29 cellular contexts compared by ENCODE assay signal in genomic region chr2:3712841-3713503, GRCh38. TPM values are rescaled to one million over a fixed set of nuclear protein-coding genes. Genes with fewer than 3 reads are reported as not detected.
DNase-seq lines count a peak whose midpoint lies in the region; ATAC-seq, FAIRE-seq and TF ChIP-seq lines count a peak whose summit lies in the region.
"Had no signal": no experiment of that assay in that cellular context is flagged by ENCODE, and none has a peak within 500 bp of the region (broad histone marks: within the 10 kb centered on the region; RNA-seq: fewer than 3 reads in every experiment).

No MANE protein-coding gene starts in this region.

- TF ChIP-seq POLR2A in gastroesophageal sphincter (IDR thresholded peaks at IDR 0.05) (no peak), prostate gland (IDR thresholded peaks at IDR 0.05) (no peak)

- no peak for DNase-seq in left cardiac atrium
- DNase-seq in cardiac septum (ENCODE audit: low spot score) = no peak
- DNase-seq in astrocyte (ENCODE audit: low read depth) = peak; percentile 19
- no peak for DNase-seq in activated naive CD4-positive, alpha-beta T cell treated with anti-CD3 and anti-CD28 coated beads for 36 hours
- no peak for DNase-seq in NCI-H146 treated with DMSO at 0.1 percent for 48 hours (lab: John Stamatoyannopoulos, UW; ENCODE audit: unreplicated experiment)
- DNase-seq in C1 segment of cervical spinal cord (lab: John Stamatoyannopoulos, UW) = no peak
- DNase-seq in prostate gland (ENCODE audit: low spot score) = no peak
- DNase-seq: activated CD4-positive, alpha-beta T cell treated with anti-CD3 and anti-CD28 coated beads for 1 hour; activated naive CD4-positive, alpha-beta T cell; activated T-cell treated with anti-CD3 and anti-CD28 coated beads, Interleukin-2, amount 50 U/mL, for 1 hour; amniotic stem cell; caudate nucleus; CD8-positive, alpha-beta T cell; DMS53; erythroblast; NCI-H2029 treated with DMSO at 0.1 percent for 48 hours; NCI-H446 treated with DMSO at 0.1 percent for 48 hours; ovary; Peyer's patch; SJCRH30; stomach; T-cell; trophoblast cell had no signal

- H3K4me3 Mint-ChIP-seq in astrocyte (ENCODE audit: unreplicated experiment) = no peak overlapping the region
- H3K4me3 Mint-ChIP-seq in activated naive CD4-positive, alpha-beta T cell treated with anti-CD3 and anti-CD28 coated beads for 36 hours = no peak overlapping the region
- H3K4me3 Mint-ChIP-seq: CD8-positive, alpha-beta T cell; natural killer cell treated with Interleukin-12 subunit alpha and Interleukin-12 subunit beta and Interleukin-15 and Interleukin-18, amount 100 ng/mL, for 72 hours; T-cell had no signal

- no peaks in the 10 kb centered on the region for H3K36me3 Mint-ChIP-seq in astrocyte (ENCODE audit: low read depth, unreplicated experiment)
- no peaks in the 10 kb centered on the region for H3K36me3 Mint-ChIP-seq in activated naive CD4-positive, alpha-beta T cell treated with anti-CD3 and anti-CD28 coated beads for 36 hours (ENCODE audit: low read depth)
- H3K36me3 Mint-ChIP-seq: CD8-positive, alpha-beta T cell; natural killer cell treated with Interleukin-12 subunit alpha and Interleukin-12 subunit beta and Interleukin-15 and Interleukin-18, amount 100 ng/mL, for 72 hours; T-cell had no signal

- ATAC-seq in left cardiac atrium (peak; percentile 47 to 57), gastroesophageal sphincter (peak; percentile 50)
- ATAC-seq: CD8-positive, alpha-beta T cell; GM12878; K562; natural killer cell treated with Interleukin-12 subunit alpha and Interleukin-12 subunit beta and Interleukin-15 and Interleukin-18, amount 100 ng/mL, for 72 hours; T-cell had no signal

- no peak for TF ChIP-seq EP300 in gastroesophageal sphincter (IDR thresholded peaks at IDR 0.05)

- H3K27me3 Mint-ChIP-seq in astrocyte (ENCODE audit: low read depth, unreplicated experiment) = no peaks in the 10 kb centered on the region
- peaks cover 10% of the 10 kb centered on the region for H3K27me3 Mint-ChIP-seq in activated naive CD4-positive, alpha-beta T cell treated with anti-CD3 and anti-CD28 coated beads for 36 hours (ENCODE audit: low read depth)

- 37 to 48% methylated on average over 6 of the region's 10 CpGs for WGBS in gastroesophageal sphincter (ENCODE audit: low coverage in 1 of 2), 2 donors
- WGBS in prostate gland = 66% methylated on average over 10 of the region's 10 CpGs

- H3K27ac ChIP-seq in astrocyte (ENCODE audit: low read depth, low read length) (no peak overlapping the region), gastroesophageal sphincter (no peak overlapping the region), prostate gland (no peak overlapping the region)
- H3K27ac ChIP-seq: ovary, Peyer's patch, right atrium auricular region, SJCRH30, stomach had no signal

- no peaks in the 10 kb centered on the region for H4K20me1 ChIP-seq in astrocyte (ENCODE audit: insufficient read depth, low read length)

- H3K4me1 ChIP-seq in astrocyte (ENCODE audit: insufficient read depth, low read length) (no peaks in the 10 kb centered on the region), gastroesophageal sphincter (no peaks in the 10 kb centered on the region), prostate gland (replicated peaks) (no peaks in the 10 kb centered on the region)
- H3K4me1 ChIP-seq: Peyer's patch, right atrium auricular region, SJCRH30 had no signal

- H3K36me3 ChIP-seq in astrocyte (ENCODE audit: insufficient read depth, low read length) (no peaks in the 10 kb centered on the region), gastroesophageal sphincter (no peaks in the 10 kb centered on the region), prostate gland (no peaks in the 10 kb centered on the region)
- H3K36me3 ChIP-seq: ovary, Peyer's patch, right atrium auricular region, SJCRH30, stomach had no signal

- CTCF ChIA-PET in activated naive CD4-positive, alpha-beta T cell treated with anti-CD3 and anti-CD28 coated beads for 36 hours (lab: Charles Lee) = interaction anchor here (0.8 kb wide), 1 partner anchor 68 kb away, joined by 3 read pairs; no protein-coding TSS in a partner anchor

- H3K27ac Mint-ChIP-seq in astrocyte (ENCODE audit: unreplicated experiment) = no peak overlapping the region
- no peak overlapping the region for H3K27ac Mint-ChIP-seq in activated naive CD4-positive, alpha-beta T cell treated with anti-CD3 and anti-CD28 coated beads for 36 hours
- H3K27ac Mint-ChIP-seq: CD8-positive, alpha-beta T cell; natural killer cell treated with Interleukin-12 subunit alpha and Interleukin-12 subunit beta and Interleukin-15 and Interleukin-18, amount 100 ng/mL, for 72 hours; T-cell had no signal

- H3K9me3 ChIP-seq in astrocyte (ENCODE audit: insufficient read depth, low read depth, low read length) = no peaks in the 10 kb centered on the region
- H3K9me3 ChIP-seq in gastroesophageal sphincter = no peaks in the 10 kb centered on the region
- no peaks in the 10 kb centered on the region for H3K9me3 ChIP-seq in prostate gland
- H3K9me3 ChIP-seq: ovary, Peyer's patch, right atrium auricular region, SJCRH30, stomach had no signal

- intact Hi-C loops in left cardiac atrium (cut with DNase I) (no loop called here), cardiac septum (cut with DNase I) (no loop called here), prostate gland (cut with DNase I) (no loop called here)
- intact Hi-C loops in activated naive CD4-positive, alpha-beta T cell treated with anti-CD3 and anti-CD28 coated beads for 36 hours (cut with micrococcal nuclease) = no loop called here

- no peak overlapping the region for H2AFZ ChIP-seq in astrocyte (ENCODE audit: low read depth, low read length)

- no peak overlapping the region for H3K9ac ChIP-seq in astrocyte (ENCODE audit: low read length)

- H3K4me3 ChIP-seq in astrocyte (ENCODE audit: insufficient read depth, low read depth, low read length) (no peak overlapping the region), gastroesophageal sphincter (no peak overlapping the region), prostate gland (no peak overlapping the region)
- H3K4me3 ChIP-seq: GM12878, K562, ovary, Peyer's patch, right atrium auricular region, SJCRH30, stomach had no signal

- no peak for FAIRE-seq in astrocyte (lab: Jason Lieb, UNC)
- FAIRE-seq: GM12878, K562 had no signal

- TF ChIP-seq CTCF in astrocyte (IDR thresholded peaks at IDR 0.05; ENCODE audit: insufficient read depth, low read depth, low read length) (no peak), gastroesophageal sphincter (IDR thresholded peaks at IDR 0.05) (no peak), prostate gland (IDR thresholded peaks at IDR 0.05) (no peak)

- no peak overlapping the region for H3K4me2 ChIP-seq in astrocyte (ENCODE audit: low read length)

- peaks cover 2% of the 10 kb centered on the region for H3K27me3 ChIP-seq in astrocyte (ENCODE audit: insufficient read depth, low read length)
- peaks cover 8% of the 10 kb centered on the region for H3K27me3 ChIP-seq in gastroesophageal sphincter
- no peaks in the 10 kb centered on the region for H3K27me3 ChIP-seq in prostate gland (replicated peaks; ENCODE audit: insufficient read depth)
- H3K27me3 ChIP-seq: ovary, Peyer's patch, right atrium auricular region, SJCRH30 had no signal

- H3K9me3 Mint-ChIP-seq in astrocyte (ENCODE audit: unreplicated experiment) = no peaks in the 10 kb centered on the region
- no peaks in the 10 kb centered on the region for H3K9me3 Mint-ChIP-seq in activated naive CD4-positive, alpha-beta T cell treated with anti-CD3 and anti-CD28 coated beads for 36 hours
- H3K9me3 Mint-ChIP-seq: CD8-positive, alpha-beta T cell; natural killer cell treated with Interleukin-12 subunit alpha and Interleukin-12 subunit beta and Interleukin-15 and Interleukin-18, amount 100 ng/mL, for 72 hours; T-cell had no signal

- H3K4me1 Mint-ChIP-seq in astrocyte (ENCODE audit: low read depth, unreplicated experiment) = no peaks in the 10 kb centered on the region
- H3K4me1 Mint-ChIP-seq in activated naive CD4-positive, alpha-beta T cell treated with anti-CD3 and anti-CD28 coated beads for 36 hours (ENCODE audit: low read depth) = no peaks in the 10 kb centered on the region
- H3K4me1 Mint-ChIP-seq: T-cell had no signal

- no peaks in the 10 kb centered on the region for H3K79me2 ChIP-seq in astrocyte (ENCODE audit: insufficient read depth, low read length)

RNA-seq across cellular contexts. Expression of gene DCDC2C, which starts 9.6 kb away (rescaled TPM):
- not detected for total RNA-seq in left cardiac atrium
- not detected for total RNA-seq in cardiac septum
- total RNA-seq in astrocyte = not detected in 2 replicates
- 1 to 10 TPM in 1 of 4 donors, under 1 TPM in 1, not detected in 2; 0.19 to 4.0 TPM for total RNA-seq in gastroesophageal sphincter
- not detected for total RNA-seq in activated naive CD4-positive, alpha-beta T cell treated with anti-CD3 and anti-CD28 coated beads for 36 hours
- total RNA-seq in prostate gland = 1 to 10 TPM in 1 of 2 donors, not detected in 1; 5.9 TPM
- total RNA-seq: CD8-positive, alpha-beta T cell; GM12878; K562; mesenteric fat pad; natural killer cell treated with Interleukin-12 subunit alpha and Interleukin-12 subunit beta and Interleukin-15 and Interleukin-18, amount 100 ng/mL, for 72 hours; Peyer's patch; right atrium auricular region; SJCRH30; stomach; T-cell had no signal

RNA-seq across cellular contexts. Expression of gene ALLC, which starts 55.0 kb away (rescaled TPM):
- total RNA-seq in left cardiac atrium (under 1 TPM in 1 of 2 donors, not detected in 1; 0.26 TPM), cardiac septum (not detected), astrocyte (not detected in 2 replicates), gastroesophageal sphincter (not detected), prostate gland (1 to 10 TPM in 1 of 2 donors, not detected in 1; 5.2 TPM)
- not detected for total RNA-seq in activated naive CD4-positive, alpha-beta T cell treated with anti-CD3 and anti-CD28 coated beads for 36 hours
- total RNA-seq: CD8-positive, alpha-beta T cell; GM12878; K562; mesenteric fat pad; natural killer cell treated with Interleukin-12 subunit alpha and Interleukin-12 subunit beta and Interleukin-15 and Interleukin-18, amount 100 ng/mL, for 72 hours; Peyer's patch; right atrium auricular region; SJCRH30; stomach; T-cell had no signal
